In the genomic region with DNA sequence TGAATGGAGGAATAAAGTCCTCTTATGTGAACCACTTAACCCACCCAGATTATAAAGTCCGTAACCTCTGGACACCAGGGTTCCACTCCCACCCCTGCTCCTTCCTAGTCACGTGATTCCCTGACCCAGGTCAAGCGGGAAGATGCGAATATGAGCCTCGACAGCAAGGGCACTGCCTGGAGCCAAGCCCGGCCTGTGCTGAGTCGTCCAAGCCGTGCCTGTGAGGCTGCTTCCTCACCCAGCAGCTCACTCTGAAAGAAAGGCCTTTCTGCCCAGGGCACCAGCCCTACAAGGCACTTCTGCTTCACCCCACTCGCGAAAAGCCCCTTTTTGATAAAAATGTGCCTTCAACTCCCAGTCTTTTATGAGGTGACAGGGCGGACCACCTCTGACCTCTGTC, we compare ENCODE assay signal across 21 cellular contexts.
A peak's percentile ranks its signal among the peaks of the same experiment; 100 is the strongest.
DNase-seq lines count a peak whose midpoint lies in the region; ATAC-seq, FAIRE-seq and TF ChIP-seq lines count a peak whose summit lies in the region.
"Had no signal": no experiment of that assay in that cellular context is flagged by ENCODE, and none has a peak within 500 bp of the region (broad histone marks: within the 10 kb centered on the region; RNA-seq: fewer than 3 reads in every experiment).

No MANE protein-coding gene starts in this region.

- intact Hi-C loops in K562 (cut with micrococcal nuclease): no loop called here

- H2BK12ac ChIP-seq in neuronal stem cell (ENCODE audit: low read length): no peak overlapping the region

- no peak overlapping the region for H2BK5ac ChIP-seq in neuronal stem cell (ENCODE audit: low read length)

- H3K79me1 ChIP-seq in neuronal stem cell (ENCODE audit: low read depth, low read length): no peaks in the 10 kb centered on the region

- ATAC-seq in K562: no peak
- no peak for ATAC-seq in HG03135 (IDR thresholded peaks at IDR 0.05; ENCODE audit: unreplicated experiment)

- TF ChIP-seq CTCF in K562 (IDR thresholded peaks at IDR 0.05 in 2 of 3, conservative IDR thresholded peaks at IDR 0.05 in 1 of 3; ENCODE audit: insufficient read depth in 2 of 3, low read depth in 1 of 3, low read length in 3 of 3): no peak

- no peaks in the 10 kb centered on the region for H3K9me1 ChIP-seq in K562 (ENCODE audit: control insufficient read depth, insufficient read depth, low read length)

- H3K9me3 ChIP-seq in MG63: no peaks in the 10 kb centered on the region
- H3K9me3 ChIP-seq in K562 (replicated peaks; ENCODE audit: control insufficient read depth, insufficient read depth, low read depth, low read length): no peaks in the 10 kb centered on the region
- no peaks in the 10 kb centered on the region for H3K9me3 ChIP-seq in neuronal stem cell (replicated peaks in 1 of 2; ENCODE audit: control insufficient read depth in 2 of 2, insufficient read depth in 1 of 2, low read depth in 1 of 2, low read length in 2 of 2)

- H2BK15ac ChIP-seq in neuronal stem cell (ENCODE audit: low read length): no peak overlapping the region

- CTCF ChIA-PET in K562 (lab: Yijun Ruan, JAX; ENCODE audit: low intra/inter-chr PET ratio): no interaction called here

- no peak overlapping the region for H3K4me3 ChIP-seq in H7 (ENCODE audit: insufficient read depth, low read depth, low read length)
- H3K4me3 ChIP-seq in MG63: no peak overlapping the region
- H3K4me3 ChIP-seq in K562: no peak overlapping the region
- H3K4me3 ChIP-seq in neuronal stem cell (ENCODE audit: low read length in 2 of 2): no peak overlapping the region

- no peak overlapping the region for H3K14ac ChIP-seq in neuronal stem cell (ENCODE audit: low read length)

- H3K23ac ChIP-seq in neuronal stem cell (ENCODE audit: low read depth, low read length, poor library complexity): no peak overlapping the region

- TF ChIP-seq EP300 in K562 (IDR thresholded peaks at IDR 0.05; ENCODE audit: low read length): no peak

- BruUV-seq in K562 (replicated peaks; lab: Mats Ljungman, UMichigan): no TSS peak

- no peak overlapping the region for H2AK5ac ChIP-seq in neuronal stem cell (ENCODE audit: low read depth, low read length)

- H3K18ac ChIP-seq in neuronal stem cell (ENCODE audit: low read length): peak overlapping the region; percentile 72

- in situ Hi-C loops in K562 (cut with MboI): no loop called here

- no peaks in the 10 kb centered on the region; a peak in 1 of 5 replicates for H3K4me1 ChIP-seq in K562 (replicated peaks in 1 of 2; ENCODE audit: control insufficient read depth in 2 of 2, insufficient read depth in 2 of 2, low read length in 2 of 2)
- peaks cover 5% of the 10 kb centered on the region in 2 donors for H3K4me1 ChIP-seq in neuronal stem cell (ENCODE audit: control insufficient read depth in 2 of 2, insufficient read depth in 1 of 2, low read depth in 1 of 2, low read length in 2 of 2)

- H3K27ac ChIP-seq in K562 (ENCODE audit: extremely low read depth, low read depth, low read length): no peak overlapping the region
- peak overlapping the region; percentile 32 for H3K27ac ChIP-seq in neuronal stem cell (replicated peaks; ENCODE audit: low read length)

- no peak overlapping the region for H2AFZ ChIP-seq in K562 (ENCODE audit: low read depth, low read length)
- H2AFZ ChIP-seq in neuronal stem cell (ENCODE audit: low read length): no peak overlapping the region

- no peak for TF ChIP-seq POLR2A in K562 (conservative IDR thresholded peaks at IDR 0.05)

- H3K9ac ChIP-seq in K562 (ENCODE audit: insufficient read depth in 1 of 2, low read depth in 2 of 2, low read length in 2 of 2) (peak overlapping the region in 1 of 2 experiments; percentile 27; a peak in 1 of 4 replicates), neuronal stem cell (ENCODE audit: low read depth, low read length, poor library complexity) (no peak overlapping the region)

- H3K79me2 ChIP-seq in K562 (ENCODE audit: control insufficient read depth, insufficient read depth, low read length): no peaks in the 10 kb centered on the region

- DNase-seq in H7: peak; percentile 43
- DNase-seq in MG63: peak; percentile 79
- DNase-seq in K562 (ENCODE audit: extremely low read depth in 1 of 4, low spot score in 3 of 4): no peak
- no peak for DNase-seq in neuronal stem cell (ENCODE audit: low spot score)
- DNase-seq in dermis blood vessel endothelial cell: no peak
- DNase-seq in DMS153 (lab: John Stamatoyannopoulos, UW): no peak
- no peak for DNase-seq in AG20443 (ENCODE audit: low spot score)
- DNase-seq: CD4-positive, CD25-positive, alpha-beta regulatory T cell; COR-L47; GDM1; Kasumi-1; NCI-H1417; NCI-H187 treated with DMSO at 0.1 percent for 48 hours; NCI-H2107; NCI-H446 treated with DMSO at 0.1 percent for 48 hours; NCI-H526 treated with DMSO at 0.1 percent for 48 hours; OCI-M1; SIG-M5; T-helper 1 cell had no signal

- H3K4me2 ChIP-seq in K562 (ENCODE audit: insufficient read depth, low read length) (no peak overlapping the region), neuronal stem cell (ENCODE audit: insufficient read depth, low read length, poor library complexity, severe bottlenecking) (no peak overlapping the region)

- FAIRE-seq in K562 (lab: Jason Lieb, UNC): no peak
- FAIRE-seq: H1 had no signal

- H3K27me3 ChIP-seq in H7 (ENCODE audit: control insufficient read depth, insufficient read depth, low read length): no peaks in the 10 kb centered on the region
- H3K27me3 ChIP-seq in MG63: no peaks in the 10 kb centered on the region
- no peaks in the 10 kb centered on the region for H3K27me3 ChIP-seq in K562 (ENCODE audit: control insufficient read depth in 2 of 2, insufficient read depth in 2 of 2, low read length in 2 of 2)
- H3K27me3 ChIP-seq in neuronal stem cell (ENCODE audit: control insufficient read depth in 3 of 3, insufficient read depth in 3 of 3, low read depth in 1 of 3, low read length in 3 of 3): no peaks in the 10 kb centered on the region

- no peak overlapping the region for H4K8ac ChIP-seq in neuronal stem cell (ENCODE audit: low read depth, low read length)

- H3K36me3 ChIP-seq in H7 (replicated peaks; ENCODE audit: control insufficient read depth, insufficient read depth, low read length) (no peaks in the 10 kb centered on the region), MG63 (peaks cover 30% of the 10 kb centered on the region), K562 (ENCODE audit: control insufficient read depth, insufficient read depth, low read length) (peaks cover 28% of the 10 kb centered on the region; the same call in 2 of the 3 replicates), neuronal stem cell (replicated peaks in 1 of 2; ENCODE audit: control insufficient read depth in 2 of 2, insufficient read depth in 2 of 2, low read length in 2 of 2) (peaks cover 0 to 12% of the 10 kb centered on the region in 2 donors)

- no peak overlapping the region for H2BK120ac ChIP-seq in neuronal stem cell (ENCODE audit: low read depth, low read length)

- no peaks in the 10 kb centered on the region for H4K20me1 ChIP-seq in K562 (replicated peaks; ENCODE audit: control insufficient read depth, insufficient read depth, low read length)

- H3K4ac ChIP-seq in neuronal stem cell (ENCODE audit: low read length): no peak overlapping the region

- no peak for TF ChIP-seq RAD21 in K562 (CRISPR knock-in tag; conservative IDR thresholded peaks at IDR 0.05 in 1 of 2, IDR thresholded peaks at IDR 0.05 in 1 of 2)

- 82% methylated on average over 11 of the region's 11 CpGs for WGBS in K562 (ENCODE audit: insufficient coverage, low coverage, missing lambda C conversion rate)
- no CpG with 5 or more reads among the region's 11 CpGs for WGBS in neuronal stem cell (ENCODE audit: extremely low coverage in 2 of 2, insufficient read length in 2 of 2, insufficient replicate concordance in 1 of 2), 2 donors

- H4K91ac ChIP-seq in neuronal stem cell (ENCODE audit: low read depth, low read length, poor library complexity): no peak overlapping the region

- POLR2A ChIA-PET in K562 (lab: Yijun Ruan, JAX): no interaction called here

TF ChIP-seq in K562, 482 proteins besides CTCF, POLR2A, EP300 and RAD21:
- TF ChIP-seq, protein P1, sequence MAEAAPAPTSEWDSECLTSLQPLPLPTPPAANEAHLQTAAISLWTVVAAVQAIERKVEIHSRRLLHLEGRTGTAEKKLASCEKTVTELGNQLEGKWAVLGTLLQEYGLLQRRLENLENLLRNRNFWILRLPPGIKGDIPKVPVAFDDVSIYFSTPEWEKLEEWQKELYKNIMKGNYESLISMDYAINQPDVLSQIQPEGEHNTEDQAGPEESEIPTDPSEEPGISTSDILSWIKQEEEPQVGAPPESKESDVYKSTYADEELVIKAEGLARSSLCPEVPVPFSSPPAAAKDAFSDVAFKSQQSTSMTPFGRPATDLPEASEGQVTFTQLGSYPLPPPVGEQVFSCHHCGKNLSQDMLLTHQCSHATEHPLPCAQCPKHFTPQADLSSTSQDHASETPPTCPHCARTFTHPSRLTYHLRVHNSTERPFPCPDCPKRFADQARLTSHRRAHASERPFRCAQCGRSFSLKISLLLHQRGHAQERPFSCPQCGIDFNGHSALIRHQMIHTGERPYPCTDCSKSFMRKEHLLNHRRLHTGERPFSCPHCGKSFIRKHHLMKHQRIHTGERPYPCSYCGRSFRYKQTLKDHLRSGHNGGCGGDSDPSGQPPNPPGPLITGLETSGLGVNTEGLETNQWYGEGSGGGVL (CRISPR knock-in tag; IDR thresholded peaks at IDR 0.05): no peak
- TF ChIP-seq, protein P2, sequence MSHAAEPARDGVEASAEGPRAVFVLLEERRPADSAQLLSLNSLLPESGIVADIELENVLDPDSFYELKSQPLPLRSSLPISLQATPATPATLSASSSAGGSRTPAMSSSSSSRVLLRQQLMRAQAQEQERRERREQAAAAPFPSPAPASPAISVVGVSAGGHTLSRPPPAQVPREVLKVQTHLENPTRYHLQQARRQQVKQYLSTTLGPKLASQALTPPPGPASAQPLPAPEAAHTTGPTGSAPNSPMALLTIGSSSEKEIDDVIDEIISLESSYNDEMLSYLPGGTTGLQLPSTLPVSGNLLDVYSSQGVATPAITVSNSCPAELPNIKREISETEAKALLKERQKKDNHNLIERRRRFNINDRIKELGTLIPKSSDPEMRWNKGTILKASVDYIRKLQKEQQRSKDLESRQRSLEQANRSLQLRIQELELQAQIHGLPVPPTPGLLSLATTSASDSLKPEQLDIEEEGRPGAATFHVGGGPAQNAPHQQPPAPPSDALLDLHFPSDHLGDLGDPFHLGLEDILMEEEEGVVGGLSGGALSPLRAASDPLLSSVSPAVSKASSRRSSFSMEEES (CRISPR knock-in tag; IDR thresholded peaks at IDR 0.05): peak; percentile 42
- TF ChIP-seq, protein P3, sequence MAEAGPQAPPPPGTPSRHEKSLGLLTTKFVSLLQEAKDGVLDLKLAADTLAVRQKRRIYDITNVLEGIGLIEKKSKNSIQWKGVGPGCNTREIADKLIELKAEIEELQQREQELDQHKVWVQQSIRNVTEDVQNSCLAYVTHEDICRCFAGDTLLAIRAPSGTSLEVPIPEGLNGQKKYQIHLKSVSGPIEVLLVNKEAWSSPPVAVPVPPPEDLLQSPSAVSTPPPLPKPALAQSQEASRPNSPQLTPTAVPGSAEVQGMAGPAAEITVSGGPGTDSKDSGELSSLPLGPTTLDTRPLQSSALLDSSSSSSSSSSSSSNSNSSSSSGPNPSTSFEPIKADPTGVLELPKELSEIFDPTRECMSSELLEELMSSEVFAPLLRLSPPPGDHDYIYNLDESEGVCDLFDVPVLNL (CRISPR knock-in tag; IDR thresholded peaks at IDR 0.05; ENCODE audit: low read depth): no peak

Comparison
In these comparisons a context has a peak if more than half of its experiments do, and no peak if none do; other contexts are left out.
1. DNase-seq: peak in H7 (single experiment) and MG63 (single experiment); none in K562 (0 of 4), neuronal stem cell (single experiment), dermis blood vessel endothelial cell (single experiment), DMS153 (single experiment) and AG20443 (single experiment).